8 cellular contexts compared by ENCODE assay signal in genomic region chr5:138352722-138353549, GRCh38. TPM values are rescaled to one million over a fixed set of nuclear protein-coding genes. Genes with fewer than 3 reads are reported as not detected.
A peak's percentile ranks its signal among the peaks of the same experiment; 100 is the strongest.
DNase-seq lines count a peak whose midpoint lies in the region; ATAC-seq and TF ChIP-seq lines count a peak whose summit lies in the region.

No MANE protein-coding gene starts in this region.

- no peaks in the 10 kb centered on the region for H3K27me3 Mint-ChIP-seq in CD14-positive monocyte (ENCODE audit: low read depth in 3 of 3)
- no peaks in the 10 kb centered on the region for H3K27me3 Mint-ChIP-seq in activated naive CD4-positive, alpha-beta T cell treated with anti-CD3 and anti-CD28 coated beads for 36 hours (ENCODE audit: low read depth)

- ATAC-seq in GM19324 (IDR thresholded peaks at IDR 0.05; ENCODE audit: low FRiP score, unreplicated experiment): peak; percentile 52
- peak; percentile 41 for ATAC-seq in HG03460 (IDR thresholded peaks at IDR 0.05; ENCODE audit: unreplicated experiment)

- peak overlapping the region; percentile 92 for H3K27ac ChIP-seq in parathyroid adenoma
- H3K27ac ChIP-seq in transverse colon: peak overlapping the region; percentile 98 to 100 (median 99)

- H3K27ac Mint-ChIP-seq in CD14-positive monocyte: peak overlapping the region; percentile 97 to 99 (median 98)
- H3K27ac Mint-ChIP-seq in activated naive CD4-positive, alpha-beta T cell treated with anti-CD3 and anti-CD28 coated beads for 36 hours: peak overlapping the region; percentile 94

- TF ChIP-seq POLR2A in transverse colon (IDR thresholded peaks at IDR 0.05): peak; percentile 83

- peak overlapping the region; percentile 97 for H3K9ac ChIP-seq in parathyroid adenoma

- intact Hi-C loops in CD14-positive monocyte (cut with micrococcal nuclease): loop anchor here (2.0 to 5.0 kb wide), 3 partner anchors 16 to 189 kb away; partner anchors contain the start of gene ETF1 (in 1 of the 2)
- intact Hi-C loops in activated naive CD4-positive, alpha-beta T cell treated with anti-CD3 and anti-CD28 coated beads for 36 hours (cut with micrococcal nuclease): loop anchor here (1.0 kb wide), 6 partner anchors 15 to 600 kb away; partner anchors contain the start of genes CDC23, CDC25C, EGR1 and ETF1
- intact Hi-C loops in head of caudate nucleus (cut with DNase I): loop anchor here (10.0 kb wide), 2 partner anchors 52 to 192 kb away; partner anchors contain the start of gene ETF1
- intact Hi-C loops in transverse colon (cut with DNase I; ENCODE audit: low total_unique reads): no loop called here

- H3K9me3 ChIP-seq in parathyroid adenoma (ENCODE audit: control insufficient read depth, low read length) (no peaks in the 10 kb centered on the region), transverse colon (no peaks in the 10 kb centered on the region)

- H3K4me2 ChIP-seq in parathyroid adenoma (ENCODE audit: low read length): peak overlapping the region; percentile 59

- no peaks in the 10 kb centered on the region for H3K36me3 ChIP-seq in parathyroid adenoma (ENCODE audit: control insufficient read depth, insufficient read depth, low read length)
- H3K36me3 ChIP-seq in transverse colon: peaks cover 0 to 7% (median 0%) of the 10 kb centered on the region in 4 donors

- H3K27me3 ChIP-seq in parathyroid adenoma (ENCODE audit: control insufficient read depth, insufficient read depth, low read length) (no peaks in the 10 kb centered on the region), transverse colon (no peaks in the 10 kb centered on the region)

- WGBS in transverse colon (ENCODE audit: low coverage in 1 of 2), 2 donors: 0% methylated on average over 42 of the region's 88 CpGs; no CpG with 5 or more reads in 1 of the 2 donors

- peaks cover 43% of the 10 kb centered on the region for H3K4me1 Mint-ChIP-seq in CD14-positive monocyte
- H3K4me1 Mint-ChIP-seq in activated naive CD4-positive, alpha-beta T cell treated with anti-CD3 and anti-CD28 coated beads for 36 hours (ENCODE audit: low read depth): peaks cover 37% of the 10 kb centered on the region

- peak overlapping the region; percentile 88 for H3K4me3 ChIP-seq in parathyroid adenoma (ENCODE audit: low read depth, low read length)
- H3K4me3 ChIP-seq in transverse colon: peak overlapping the region; percentile 90 to 100 (median 97)

- peaks cover 32% of the 10 kb centered on the region for H3K79me2 ChIP-seq in parathyroid adenoma

- TF ChIP-seq CTCF in CD14-positive monocyte (IDR thresholded peaks at IDR 0.05) (peak; percentile 93), parathyroid adenoma (IDR thresholded peaks at IDR 0.05) (peak; percentile 34), transverse colon (IDR thresholded peaks at IDR 0.05) (peak; percentile 3 to 44 (median 24))

- H3K4me3 Mint-ChIP-seq in CD14-positive monocyte: peak overlapping the region; percentile 98
- peak overlapping the region; percentile 96 for H3K4me3 Mint-ChIP-seq in activated naive CD4-positive, alpha-beta T cell treated with anti-CD3 and anti-CD28 coated beads for 36 hours

- peak overlapping the region; percentile 92 for H2AFZ ChIP-seq in parathyroid adenoma

- CTCF ChIA-PET in activated naive CD4-positive, alpha-beta T cell treated with anti-CD3 and anti-CD28 coated beads for 36 hours (lab: Charles Lee): interaction anchor here (0.7 to 6.4 kb wide), 47 partner anchors 8 to 400 kb away, joined by 3 to 176 read pairs (median 4); partner anchors contain the start of genes BRD8, CDC23, CDC25C and EGR1

- in situ Hi-C loops in SK-MEL-5 (cut with HindIII; ENCODE audit: low pct_unique_long_range_greater_than_20kb, low sequenced_read_pairs) (no loop called here), transverse colon (cut with MboI; ENCODE audit: low pct_ligation_motif_present in 1 of 4, low pct_unique_long_range_greater_than_20kb in 1 of 4, low sequenced_read_pairs in 3 of 4) (no loop called here)

- H3K4me1 ChIP-seq in parathyroid adenoma: peaks cover 13% of the 10 kb centered on the region
- H3K4me1 ChIP-seq in transverse colon: peaks cover 16 to 25% (median 22%) of the 10 kb centered on the region in 4 donors

- H3K36me3 Mint-ChIP-seq in CD14-positive monocyte: peaks cover 12 to 29% of the 10 kb centered on the region in 2 donors
- H3K36me3 Mint-ChIP-seq in activated naive CD4-positive, alpha-beta T cell treated with anti-CD3 and anti-CD28 coated beads for 36 hours (ENCODE audit: low read depth): peaks cover 10% of the 10 kb centered on the region

- DNase-seq in CD14-positive monocyte (ENCODE audit: low spot score) (peak; percentile 67), SK-MEL-5 (ENCODE audit: low read depth, low spot score) (peak; percentile 44), head of caudate nucleus (peak; percentile 8 to 85 (median 70)), transverse colon (peak; percentile 73)
- DNase-seq in activated naive CD4-positive, alpha-beta T cell treated with anti-CD3 and anti-CD28 coated beads for 36 hours: peak; percentile 72

- TF ChIP-seq EP300 in transverse colon (IDR thresholded peaks at IDR 0.05; ENCODE audit: low read depth): no peak

- peaks cover 4 to 10% (median 8%) of the 10 kb centered on the region in 7 donors for H3K9me3 Mint-ChIP-seq in CD14-positive monocyte
- peaks cover 7% of the 10 kb centered on the region for H3K9me3 Mint-ChIP-seq in activated naive CD4-positive, alpha-beta T cell treated with anti-CD3 and anti-CD28 coated beads for 36 hours

RNA-seq across cellular contexts. Expression of gene KDM3B, which starts 0.5 kb away (rescaled TPM):
- 10 to 100 TPM; 11.7 to 17.4 TPM for polyA plus RNA-seq in CD14-positive monocyte
- total RNA-seq in SK-MEL-5 (2014; rRNA removed; shearing (Covaris generic)): 42.9 and 44.3 TPM in 2 replicates
- polyA plus RNA-seq in SK-MEL-5 (2015; cell fraction: cytosol; rRNA removed): 34.3 and 44.0 TPM in 2 replicates
- 42.1 and 50.2 TPM in 2 replicates for polyA plus RNA-seq in SK-MEL-5 (2015; cell fraction: nucleus; rRNA removed)
- 10 to 100 TPM; 33.4 to 36.2 TPM for total RNA-seq in activated naive CD4-positive, alpha-beta T cell treated with anti-CD3 and anti-CD28 coated beads for 36 hours
- 100 to 1,000 TPM in 1 of 4 donors, 10 to 100 TPM in 3; 60.8 to 101 (median 76.6) TPM for total RNA-seq in transverse colon

RNA-seq across cellular contexts. Expression of gene FAM53C, which starts 14.9 kb away (rescaled TPM):
- 10 to 100 TPM; 24.9 to 28.7 TPM for polyA plus RNA-seq in CD14-positive monocyte
- 18.5 and 19.5 TPM in 2 replicates for total RNA-seq in SK-MEL-5 (2014; rRNA removed; shearing (Covaris generic))
- 24.1 and 32.5 TPM in 2 replicates for polyA plus RNA-seq in SK-MEL-5 (2015; cell fraction: cytosol; rRNA removed)
- polyA plus RNA-seq in SK-MEL-5 (2015; cell fraction: nucleus; rRNA removed): 38.2 and 44.8 TPM in 2 replicates
- total RNA-seq in activated naive CD4-positive, alpha-beta T cell treated with anti-CD3 and anti-CD28 coated beads for 36 hours: 10 to 100 TPM; 20.7 to 21.8 TPM
- 10 to 100 TPM in 3 of 4 donors, 1 to 10 TPM in 1; 5.2 to 27.7 (median 14.0) TPM for total RNA-seq in transverse colon

RNA-seq across cellular contexts. Expression of gene CDC25C, which starts 21.3 kb away (rescaled TPM):
- not detected for polyA plus RNA-seq in CD14-positive monocyte
- 9.0 and 9.3 TPM in 2 replicates for total RNA-seq in SK-MEL-5 (2014; rRNA removed; shearing (Covaris generic))
- 8.4 and 9.3 TPM in 2 replicates for polyA plus RNA-seq in SK-MEL-5 (2015; cell fraction: cytosol; rRNA removed)
- polyA plus RNA-seq in SK-MEL-5 (2015; cell fraction: nucleus; rRNA removed): 9.3 and 10.9 TPM in 2 replicates
- total RNA-seq in activated naive CD4-positive, alpha-beta T cell treated with anti-CD3 and anti-CD28 coated beads for 36 hours: 10 to 100 TPM; 23.2 to 26.6 TPM
- total RNA-seq in transverse colon: 1 to 10 TPM in 1 of 4 donors, under 1 TPM in 2, not detected in 1; 0.32 to 2.8 (median 0.68) TPM

Comparison
In these comparisons a context has a peak if more than half of its experiments do, and no peak if none do; other contexts are left out.
1. Peak in every context shown above with its lines: DNase-seq, ATAC-seq, H3K4me3 ChIP-seq and H3K27ac ChIP-seq.
2. CTCF ChIP-seq: peak in every context shown above with its lines; median percentile 93 in CD14-positive monocyte; 34 in parathyroid adenoma; 24 in transverse colon.